ENCODE assay signal across 10 cellular contexts in genomic region chr1:192776206-192776605, GRCh38.
"Had no signal": no experiment of that assay in that cellular context is flagged by ENCODE, and none has a peak within 500 bp of the region (broad histone marks: within the 10 kb centered on the region; RNA-seq: fewer than 3 reads in every experiment).

No MANE protein-coding gene starts in this region.

- H3K27ac ChIP-seq: GM23248 had no signal

- H3K36me3 ChIP-seq: HAP-1 had no signal

- H3K4me3 ChIP-seq: GM23248, GM23338, HAP-1 had no signal

- H3K9ac ChIP-seq: GM23248 had no signal

- DNase-seq: GM23248, GOT3, H7, H9, HCEC 1CT, HFFc6 had no signal

- H3K4me2 ChIP-seq: GM23338 had no signal

- H2AFZ ChIP-seq: GM23248, GM23338 had no signal

- FAIRE-seq: H1, H54 had no signal

- H3K9me3 ChIP-seq: HAP-1 had no signal
